Comparison of ENCODE assay signal across 1 cellular context in the genomic region with DNA sequence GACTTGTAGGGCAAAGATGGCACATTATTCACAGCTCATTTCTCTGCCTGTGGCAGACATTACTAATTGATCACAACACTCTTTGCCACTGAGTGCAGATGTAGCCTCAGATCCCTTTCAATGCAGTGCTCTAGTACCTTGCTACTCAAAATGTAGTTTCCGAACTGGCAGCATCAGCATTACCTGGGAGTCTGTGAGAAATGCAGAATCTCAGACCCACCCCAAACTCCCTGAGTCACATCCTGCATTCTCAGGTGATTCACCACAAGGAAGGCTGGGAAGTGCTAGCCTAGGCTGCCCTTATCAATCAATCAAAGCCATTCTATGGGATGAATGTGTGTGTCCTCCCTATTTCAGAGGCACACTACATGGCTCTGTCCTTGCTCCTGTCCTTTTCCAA.
TF ChIP-seq lines count a peak whose summit lies in the region.

No MANE protein-coding gene starts in this region.

TF ChIP-seq in GM12878, 131 proteins besides CTCF, POLR2A, EP300 and RAD21:
- no peak for TF ChIP-seq FOS (IDR thresholded peaks at IDR 0.05; ENCODE audit: borderline replicate concordance, extremely low read depth, insufficient read length)
- TF ChIP-seq CBX5 (IDR thresholded peaks at IDR 0.05; ENCODE audit: low read depth): no peak
- no peak for TF ChIP-seq CREB1 (IDR thresholded peaks at IDR 0.05; ENCODE audit: low read depth)
- peak in 1 of 2 experiments; percentile 61; a peak in 1 of 4 replicates for TF ChIP-seq SRF (IDR thresholded peaks at IDR 0.05; ENCODE audit: low read depth in 2 of 2, low read length in 2 of 2)
- TF ChIP-seq NR2C2 (IDR thresholded peaks at IDR 0.05; ENCODE audit: borderline replicate concordance, control insufficient read depth, insufficient read length, low read depth): peak; percentile 41
- no peak for TF ChIP-seq NRF1 (conservative IDR thresholded peaks at IDR 0.05; ENCODE audit: low read depth, low read length)
- TF ChIP-seq, protein P1, sequence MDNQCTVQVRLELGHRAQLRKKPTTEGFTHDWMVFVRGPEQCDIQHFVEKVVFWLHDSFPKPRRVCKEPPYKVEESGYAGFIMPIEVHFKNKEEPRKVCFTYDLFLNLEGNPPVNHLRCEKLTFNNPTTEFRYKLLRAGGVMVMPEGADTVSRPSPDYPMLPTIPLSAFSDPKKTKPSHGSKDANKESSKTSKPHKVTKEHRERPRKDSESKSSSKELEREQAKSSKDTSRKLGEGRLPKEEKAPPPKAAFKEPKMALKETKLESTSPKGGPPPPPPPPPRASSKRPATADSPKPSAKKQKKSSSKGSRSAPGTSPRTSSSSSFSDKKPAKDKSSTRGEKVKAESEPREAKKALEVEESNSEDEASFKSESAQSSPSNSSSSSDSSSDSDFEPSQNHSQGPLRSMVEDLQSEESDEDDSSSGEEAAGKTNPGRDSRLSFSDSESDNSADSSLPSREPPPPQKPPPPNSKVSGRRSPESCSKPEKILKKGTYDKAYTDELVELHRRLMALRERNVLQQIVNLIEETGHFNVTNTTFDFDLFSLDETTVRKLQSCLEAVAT (IDR thresholded peaks at IDR 0.05): peak; percentile 99
